Comparison of ENCODE assay signal across 8 cellular contexts in the genomic region with DNA sequence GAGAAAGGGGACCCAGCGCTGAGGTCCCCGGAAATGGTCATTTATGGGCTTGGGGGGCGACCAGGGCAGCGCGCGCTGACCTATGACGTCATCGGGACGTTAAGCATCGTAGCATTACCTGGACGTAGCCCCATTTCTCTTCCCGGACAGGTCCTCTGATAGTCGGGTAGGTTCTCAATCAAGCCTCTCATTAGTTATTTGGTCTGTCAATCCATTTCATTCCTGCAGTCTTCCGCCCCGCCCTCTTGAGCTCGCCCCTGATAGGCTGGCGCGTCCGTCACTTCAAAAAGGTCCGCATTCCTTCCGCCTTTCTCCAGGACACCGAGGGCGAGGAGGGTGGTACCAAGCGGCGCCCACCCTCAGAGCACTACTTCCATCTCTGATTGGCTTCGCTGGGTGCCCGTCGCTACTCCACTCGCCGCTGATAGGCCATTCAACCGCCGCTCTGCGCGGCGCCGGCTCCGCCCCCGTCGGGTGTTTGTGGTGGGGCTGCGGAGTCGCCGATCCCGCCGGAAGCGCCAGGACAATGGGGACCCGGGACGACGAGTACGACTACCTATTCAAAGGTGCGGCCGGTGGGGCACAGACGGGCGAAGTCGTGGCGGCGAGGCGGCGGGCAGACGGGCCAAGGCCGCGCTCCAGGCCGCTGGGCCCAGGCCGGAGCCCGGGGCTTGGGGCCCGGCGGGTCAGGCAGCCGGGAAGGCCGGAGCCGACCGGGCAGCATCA. TPM values are rescaled to one million over a fixed set of nuclear protein-coding genes. Genes with fewer than 3 reads are reported as not detected.
DNase-seq lines count a peak whose midpoint lies in the region; ATAC-seq and TF ChIP-seq lines count a peak whose summit lies in the region.

Gene RAB11B (plus strand): TSS at position 470 of the 726 bp plus-strand sequence. CDS start 57 bp downstream, at position 527.

- H3K27ac ChIP-seq in prostate gland (peak within 1 kb of the TSS; percentile 99 to 100), urinary bladder (ENCODE audit: low read depth) (peak within 1 kb of the TSS; percentile 100)

- H3K4me1 ChIP-seq in prostate gland (replicated peaks) (peaks cover 15% of the 10 kb centered on the region), urinary bladder (ENCODE audit: insufficient read depth) (no peaks in the 10 kb centered on the region)

- peak within 1 kb of the TSS; percentile 100 for H3K4me3 ChIP-seq in prostate gland
- peak within 1 kb of the TSS; percentile 84 for H3K4me3 ChIP-seq in urinary bladder (ENCODE audit: low read depth, low read length)

- no peaks in the 10 kb centered on the region for H3K36me3 ChIP-seq in prostate gland
- no peaks in the 10 kb centered on the region for H3K36me3 ChIP-seq in urinary bladder (ENCODE audit: insufficient read depth)

- DNase-seq in NCI-H187 treated with DMSO at 0.1 percent for 48 hours (lab: John Stamatoyannopoulos, UW) (peak; percentile 88), anterior cingulate cortex (lab: John Stamatoyannopoulos, UW) (peak; percentile 88 to 100 (median 99)), left ventricle myocardium superior (peak; percentile 99), prostate gland (ENCODE audit: low spot score) (peak; percentile 100)

- WGBS in prostate gland, result under 1% methylated on average over 60 of the region's 70 CpGs
- WGBS in urinary bladder, result under 1% methylated on average over 70 of the region's 70 CpGs

- no peaks in the 10 kb centered on the region for H3K9me3 ChIP-seq in prostate gland

- H3K27me3 ChIP-seq in prostate gland (replicated peaks; ENCODE audit: insufficient read depth), result no peaks in the 10 kb centered on the region

- no peak for TF ChIP-seq CTCF in prostate gland (IDR thresholded peaks at IDR 0.05)

- ATAC-seq in GM18499 (IDR thresholded peaks at IDR 0.05; ENCODE audit: insufficient read depth, unreplicated experiment) (peak; percentile 89), HG02943 (IDR thresholded peaks at IDR 0.05; ENCODE audit: low read depth, unreplicated experiment) (peak; percentile 91), left ventricle myocardium superior (peak; percentile 90)

- TF ChIP-seq POLR2A in prostate gland (IDR thresholded peaks at IDR 0.05), result peak; percentile 63

- intact Hi-C loops in T-helper 2 cell treated with Interferon-gamma antibody and Interleukin-4, amounts not matched to agents 100 ng/mL and 5 ng/mL, for 36 hours (cut with micrococcal nuclease), result loop anchor here (1.0 to 10.0 kb wide), 8 partner anchors 23 to 465 kb away; partner anchors contain the start of genes ANGPTL4, CTXN1, HNRNPM and KANK3
- intact Hi-C loops in left ventricle myocardium superior (cut with micrococcal nuclease), result no loop called here
- intact Hi-C loops in prostate gland (cut with DNase I), result loop anchor here (2.0 kb wide), 1 partner anchor 27 kb away; no protein-coding TSS in a partner anchor

RNA-seq across cellular contexts. Expression of gene RAB11B, which starts in this region (rescaled TPM):
- total RNA-seq in T-helper 2 cell treated with Interferon-gamma antibody and Interleukin-4, amounts not matched to agents 100 ng/mL and 5 ng/mL, for 36 hours, result 98.3 and 99.9 TPM in 2 replicates
- total RNA-seq in left ventricle myocardium superior (162 TPM), prostate gland (100 to 1,000 TPM in 1 of 2 donors, 10 to 100 TPM in 1; 60.7 to 103 TPM), urinary bladder (63.9 TPM)
- 131 TPM for polyA plus RNA-seq in urinary bladder

Comparison
In these comparisons a context has a peak if more than half of its experiments do, and no peak if none do; other contexts are left out.
1. Peak in every context shown above with its lines: DNase-seq, ATAC-seq, H3K4me3 ChIP-seq and H3K27ac ChIP-seq.